Comparison of ENCODE assay signal across 12 cellular contexts in the genomic region with DNA sequence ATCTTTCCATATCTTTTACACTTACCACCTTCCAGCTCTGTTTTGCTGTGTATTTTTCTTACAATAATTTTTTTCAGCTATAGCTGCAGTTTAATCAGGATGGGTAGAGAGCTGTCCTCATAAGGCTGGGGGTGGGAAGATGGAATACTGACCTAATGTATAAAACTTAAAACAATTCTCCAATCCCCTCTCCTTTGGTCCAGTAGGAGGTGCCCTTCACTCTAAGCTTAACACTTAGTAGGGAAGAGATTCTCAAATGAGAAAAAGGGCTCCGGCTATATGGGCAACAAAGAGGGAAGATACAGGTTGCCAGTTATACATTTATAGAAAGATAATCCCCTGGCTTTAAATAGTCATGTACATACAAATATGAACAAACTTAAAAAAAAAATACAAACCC. TPM values are rescaled to one million over a fixed set of nuclear protein-coding genes. Genes with fewer than 3 reads are reported as not detected.
DNase-seq lines count a peak whose midpoint lies in the region; ATAC-seq and TF ChIP-seq lines count a peak whose summit lies in the region.
"Had no signal": no experiment of that assay in that cellular context is flagged by ENCODE, and none has a peak within 500 bp of the region (broad histone marks: within the 10 kb centered on the region; RNA-seq: fewer than 3 reads in every experiment).

No MANE protein-coding gene starts in this region.

- H3K27ac Mint-ChIP-seq in stimulated activated naive CD8-positive, alpha-beta T cell treated with anti-CD3 and anti-CD28 coated beads, Interleukin-15, amount 100 ng/mL, for 72 hours = peak overlapping the region in 1 of 2 donors; percentile 23

- 78% methylated on average over 1 of the region's 1 CpG for WGBS in right cardiac atrium

- no peaks in the 10 kb centered on the region for H3K4me1 ChIP-seq in right cardiac atrium (ENCODE audit: control insufficient read depth, insufficient read depth, low read length)

- intact Hi-C loops in right cardiac atrium (cut with DNase I) = loop anchor here in 1 of 4 donors (10.0 kb wide), 1 partner anchor 114 kb away; a partner anchor contains a TSS

- TF ChIP-seq CTCF in AG09309 (IDR thresholded peaks at IDR 0.05; ENCODE audit: control insufficient read depth, insufficient read depth, low read depth, low read length, missing control alignments) (peak; percentile 28), GM12873 (IDR thresholded peaks at IDR 0.05; ENCODE audit: insufficient read depth, low read depth, low read length, missing control alignments) (peak; percentile 8), RWPE1 (conservative IDR thresholded peaks at IDR 0.05; ENCODE audit: low read depth) (peak; percentile 24), fibroblast of mammary gland (conservative IDR thresholded peaks at IDR 0.05; ENCODE audit: control insufficient read depth, insufficient read depth, low read depth, low read length) (peak; percentile 43)

- no peak overlapping the region for H3K4me3 Mint-ChIP-seq in stimulated activated naive CD8-positive, alpha-beta T cell treated with anti-CD3 and anti-CD28 coated beads, Interleukin-15, amount 100 ng/mL, for 72 hours

- H3K4me1 Mint-ChIP-seq in stimulated activated naive CD8-positive, alpha-beta T cell treated with anti-CD3 and anti-CD28 coated beads, Interleukin-15, amount 100 ng/mL, for 72 hours = peaks cover 60% of the 10 kb centered on the region

- ATAC-seq in stimulated activated naive CD8-positive, alpha-beta T cell treated with anti-CD3 and anti-CD28 coated beads, Interleukin-15, amount 100 ng/mL, for 72 hours = no peak
- ATAC-seq in right cardiac atrium = no peak
- no peak for ATAC-seq in HG03460 (IDR thresholded peaks at IDR 0.05; ENCODE audit: unreplicated experiment)
- ATAC-seq in GM21717 (IDR thresholded peaks at IDR 0.05; ENCODE audit: unreplicated experiment) = no peak

- no peaks in the 10 kb centered on the region for H3K9me3 ChIP-seq in right cardiac atrium (ENCODE audit: control insufficient read depth, low read length)
- H3K9me3 ChIP-seq: ascending aorta had no signal

- DNase-seq in AG09309 (ENCODE audit: low read depth) (no peak), RWPE1 (ENCODE audit: low spot score) (no peak), fibroblast of mammary gland (ENCODE audit: low read depth) (peak; percentile 51), right cardiac atrium (no peak)
- DNase-seq in stimulated activated naive CD8-positive, alpha-beta T cell treated with anti-CD3 and anti-CD28 coated beads, Interleukin-15, amount 100 ng/mL, for 72 hours = no peak
- DNase-seq: H7, midbrain, SHP77 treated with DMSO at 0.1 percent for 48 hours had no signal

- H3K4me3 ChIP-seq in AG09309 (ENCODE audit: control insufficient read depth, low read depth, low read length) (no peak overlapping the region), fibroblast of mammary gland (ENCODE audit: control insufficient read depth, low read depth, low read length) (no peak overlapping the region), right cardiac atrium (ENCODE audit: low read length) (no peak overlapping the region)
- H3K4me3 ChIP-seq: ascending aorta had no signal

- CTCF ChIA-PET in RWPE1 (lab: Yijun Ruan, JAX) = interaction anchor here (0.9 kb wide), 1 partner anchor 119 kb away, joined by 3 read pairs; no protein-coding TSS in a partner anchor

- no peaks in the 10 kb centered on the region for H3K9me3 Mint-ChIP-seq in stimulated activated naive CD8-positive, alpha-beta T cell treated with anti-CD3 and anti-CD28 coated beads, Interleukin-15, amount 100 ng/mL, for 72 hours

- POLR2A ChIA-PET in RWPE1 (lab: Yijun Ruan, JAX; ENCODE audit: low non-redundant PET) = no interaction called here

- H3K27me3 Mint-ChIP-seq in stimulated activated naive CD8-positive, alpha-beta T cell treated with anti-CD3 and anti-CD28 coated beads, Interleukin-15, amount 100 ng/mL, for 72 hours = no peaks in the 10 kb centered on the region

- no peaks in the 10 kb centered on the region for H3K27me3 ChIP-seq in right cardiac atrium (ENCODE audit: control insufficient read depth, insufficient read depth)
- H3K27me3 ChIP-seq: ascending aorta had no signal

- H3K27ac ChIP-seq in RWPE1 = no peak overlapping the region
- no peak overlapping the region for H3K27ac ChIP-seq in right cardiac atrium (ENCODE audit: low read length)
- H3K27ac ChIP-seq: ascending aorta had no signal

RNA-seq across cellular contexts. Expression of a gene that starts 2.8 kb away (rescaled TPM):
- 10 to 100 TPM; 13.8 to 23.2 (median 17.6) TPM for total RNA-seq in right cardiac atrium
- polyA plus RNA-seq in right cardiac atrium = 23.8 TPM

RNA-seq across cellular contexts. Expression of a gene that starts 3.2 kb away (rescaled TPM):
- total RNA-seq in right cardiac atrium = 10 to 100 TPM; 50.3 to 55.7 (median 52.7) TPM
- 113 TPM for polyA plus RNA-seq in right cardiac atrium

RNA-seq across cellular contexts. Expression of a gene that starts 8.7 kb away (rescaled TPM):
- 10 to 100 TPM; 19.0 to 24.1 (median 22.4) TPM for total RNA-seq in right cardiac atrium
- polyA plus RNA-seq in right cardiac atrium = 15.5 TPM

RNA-seq across cellular contexts. Expression of a gene that starts 22.1 kb away (rescaled TPM):
- 10 to 100 TPM in 1 of 4 donors, 1 to 10 TPM in 3; 3.1 to 21.2 (median 5.6) TPM for total RNA-seq in right cardiac atrium
- 6.9 TPM for polyA plus RNA-seq in right cardiac atrium
